Comparison of ENCODE assay signal across 8 cellular contexts in the genomic region with DNA sequence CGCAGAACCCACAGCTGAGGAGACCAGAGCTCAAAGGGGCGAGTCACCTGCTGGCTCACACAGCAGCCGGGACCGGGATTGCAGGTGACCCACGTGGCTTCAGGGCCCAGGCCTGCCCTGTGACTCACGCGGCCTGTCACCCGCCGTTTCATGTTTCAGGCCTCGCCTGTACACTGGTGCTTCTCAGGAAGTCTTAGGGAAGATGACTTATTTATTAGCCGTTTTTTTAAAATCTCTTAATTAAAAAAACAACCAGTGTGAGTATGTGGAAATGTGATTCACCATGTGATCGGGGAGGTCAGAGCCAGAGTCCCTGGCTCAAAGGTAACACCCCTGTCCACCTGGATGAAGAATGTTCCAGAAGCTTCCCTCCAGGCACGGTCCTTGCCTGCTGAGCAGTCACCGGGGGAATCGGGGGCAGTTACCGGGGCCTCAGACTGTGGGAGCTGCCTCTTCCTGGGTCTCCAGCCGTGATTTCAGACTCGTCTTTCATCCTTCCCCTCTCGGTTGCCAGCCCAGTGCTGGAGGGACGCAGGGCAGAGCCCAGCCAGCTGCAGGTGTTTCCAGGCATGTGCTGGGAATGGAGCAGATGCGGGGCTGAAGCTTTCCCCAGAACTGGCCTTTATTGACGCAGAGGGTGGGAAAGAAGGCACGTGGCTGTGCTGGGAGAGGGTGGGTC. TPM values are rescaled to one million over a fixed set of nuclear protein-coding genes. Genes with fewer than 3 reads are reported as not detected.
A peak's percentile ranks its signal among the peaks of the same experiment; 100 is the strongest.
DNase-seq lines count a peak whose midpoint lies in the region; ATAC-seq lines count a peak whose summit lies in the region.

No MANE protein-coding gene starts in this region.

- no peak for ATAC-seq in HG03354 (IDR thresholded peaks at IDR 0.05; ENCODE audit: poor library complexity, severe bottlenecking, unreplicated experiment)

- DNase-seq in AG20443 (ENCODE audit: low spot score) = peak; percentile 86
- DNase-seq in M059J (ENCODE audit: low read depth) = peak; percentile 93
- DNase-seq in amniotic stem cell (lab: John Stamatoyannopoulos, UW) = peak; percentile 18
- DNase-seq in kidney tubule cell (ENCODE audit: low spot score) = peak; percentile 96
- DNase-seq in stimulated activated CD4-positive, alpha-beta T cell treated with anti-CD3 and anti-CD28 coated beads, TNF-alpha, amount 100 ng/mL, for 48 hours (ENCODE audit: low read depth in 3 of 3) = peak; percentile 14 to 67 (median 49)
- no peak for DNase-seq in NCI-H146 treated with DMSO at 0.1 percent for 48 hours (lab: John Stamatoyannopoulos, UW; ENCODE audit: unreplicated experiment)
- no peak for DNase-seq in stimulated activated naive CD4-positive, alpha-beta T cell (lab: John Stamatoyannopoulos, UW)

RNA-seq across cellular contexts. Expression of a gene that starts 49.3 kb away (rescaled TPM):
- 7.2 and 15.8 TPM in 2 replicates for total RNA-seq in M059J (2014; rRNA removed; shearing (Covaris generic))

Comparison
In these comparisons a context has a peak if more than half of its experiments do, and no peak if none do; other contexts are left out.
1. DNase-seq: peak in AG20443 (single experiment), M059J (single experiment), amniotic stem cell (single experiment), kidney tubule cell (single experiment) and stimulated activated CD4-positive, alpha-beta T cell treated with anti-CD3 and anti-CD28 coated beads, TNF-alpha, amount 100 ng/mL, for 48 hours (3 of 3); none in NCI-H146 treated with DMSO at 0.1 percent for 48 hours (single experiment) and stimulated activated naive CD4-positive, alpha-beta T cell (0 of 6).